Comparison of ENCODE assay signal across 8 cellular contexts in genomic region chr22:44664149-44664548, GRCh38. TPM values are rescaled to one million over a fixed set of nuclear protein-coding genes. Genes with fewer than 3 reads are reported as not detected.
A peak's percentile ranks its signal among the peaks of the same experiment; 100 is the strongest.
DNase-seq lines count a peak whose midpoint lies in the region; TF ChIP-seq lines count a peak whose summit lies in the region.

No MANE protein-coding gene starts in this region.

- peak; percentile 77 for DNase-seq in KBM-7
- DNase-seq in activated CD8-positive, alpha-beta memory T cell treated with anti-CD3 and anti-CD28 coated beads, Interleukin-2, amount 50 U/mL, for 48 hours = peak; percentile 74
- peak; percentile 66 for DNase-seq in globus pallidus (ENCODE audit: low spot score)
- DNase-seq in sigmoid colon = peak; percentile 81
- DNase-seq in A172 (ENCODE audit: low spot score) = no peak
- DNase-seq in mesenteric fat pad (ENCODE audit: low spot score) = no peak
- no peak for DNase-seq in DMS114 treated with DMSO at 0.1 percent for 48 hours (lab: John Stamatoyannopoulos, UW; ENCODE audit: unreplicated experiment)
- DNase-seq in HT-29 (ENCODE audit: low spot score) = no peak

- H3K27ac ChIP-seq in sigmoid colon = peak overlapping the region in 2 of 4 donors; percentile 23 to 33

- 28 to 56% methylated on average over 11 of the region's 11 CpGs for WGBS in sigmoid colon, 2 donors

- H3K27me3 ChIP-seq in sigmoid colon = peaks cover 0 to 8% (median 0%) of the 10 kb centered on the region in 3 donors

- H3K4me3 ChIP-seq in sigmoid colon = no peak overlapping the region

- TF ChIP-seq CTCF in sigmoid colon (IDR thresholded peaks at IDR 0.05) = no peak

- no peaks in the 10 kb centered on the region for H3K9me3 ChIP-seq in sigmoid colon

- TF ChIP-seq EP300 in sigmoid colon (IDR thresholded peaks at IDR 0.05) = no peak

- in situ Hi-C loops in KBM-7 (cut with MboI; ENCODE audit: low pct_unique_long_range_greater_than_20kb, low sequenced_read_pairs) = no loop called here

- H3K36me3 ChIP-seq in sigmoid colon = no peaks in the 10 kb centered on the region

- intact Hi-C loops in sigmoid colon (cut with DNase I) = no loop called here

- H3K4me1 ChIP-seq in sigmoid colon = peaks cover 0 to 24% (median 13%) of the 10 kb centered on the region in 4 donors

- no peak for TF ChIP-seq POLR2A in sigmoid colon (IDR thresholded peaks at IDR 0.05)

RNA-seq across cellular contexts. Expression of gene PRR5, which starts 37.9 kb away (rescaled TPM):
- total RNA-seq in sigmoid colon (10 to 100 TPM in 2 of 4 donors, 1 to 10 TPM in 2; 7.9 to 13.6 (median 10.6) TPM), mesenteric fat pad (38.9 TPM)
- 10 to 100 TPM; 12.7 to 35.6 (median 13.2) TPM for polyA plus RNA-seq in sigmoid colon
- total RNA-seq in A172 (2014; rRNA removed; shearing (Covaris generic)) = 3.7 and 7.1 TPM in 2 replicates
- 16.6 and 16.9 TPM in 2 replicates for total RNA-seq in HT-29 (2014; rRNA removed; shearing (Covaris generic))

Comparison
In these comparisons a context has a peak if more than half of its experiments do, and no peak if none do; other contexts are left out.
1. DNase-seq: peak in KBM-7 (single experiment), activated CD8-positive, alpha-beta memory T cell treated with anti-CD3 and anti-CD28 coated beads, Interleukin-2, amount 50 U/mL, for 48 hours (single experiment), globus pallidus (single experiment) and sigmoid colon (single experiment); none in A172 (single experiment), mesenteric fat pad (single experiment), DMS114 treated with DMSO at 0.1 percent for 48 hours (single experiment) and HT-29 (single experiment).